In genomic region chr1:195717651-195718050, GRCh38 we compare ENCODE assay signal across 11 cellular contexts.
A peak's percentile ranks its signal among the peaks of the same experiment; 100 is the strongest.
DNase-seq lines count a peak whose midpoint lies in the region; ATAC-seq, FAIRE-seq and TF ChIP-seq lines count a peak whose summit lies in the region.
"Had no signal": no experiment of that assay in that cellular context is flagged by ENCODE, and none has a peak within 500 bp of the region (broad histone marks: within the 10 kb centered on the region; RNA-seq: fewer than 3 reads in every experiment).

No MANE protein-coding gene starts in this region.

- no peak overlapping the region for H3K4me3 ChIP-seq in bronchial epithelial cell (ENCODE audit: low read depth, low read length)

- no peak for FAIRE-seq in bronchial epithelial cell (lab: Jason Lieb, UNC)

- no peak overlapping the region for H3K27ac Mint-ChIP-seq in stimulated activated naive B cell treated with anti-CD40 and anti-IgM and Interleukin-4, amounts not matched to agents 10 μg/mL and 1 μg/mL and 100 μg/mL, for 72 hours
- H3K27ac Mint-ChIP-seq: activated CD4-positive, alpha-beta memory T cell treated with anti-CD3 and anti-CD28 coated beads for 36 hours had no signal

- TF ChIP-seq CTCF in bronchial epithelial cell (IDR thresholded peaks at IDR 0.05; ENCODE audit: insufficient read depth, low read length, severe bottlenecking) = peak; percentile 15

- no peaks in the 10 kb centered on the region for H3K27me3 ChIP-seq in bronchial epithelial cell (ENCODE audit: control insufficient read depth, insufficient read depth, low read length)

- no peaks in the 10 kb centered on the region for H3K9me3 Mint-ChIP-seq in stimulated activated naive B cell treated with anti-CD40 and anti-IgM and Interleukin-4, amounts not matched to agents 10 μg/mL and 1 μg/mL and 100 μg/mL, for 72 hours
- H3K9me3 Mint-ChIP-seq: activated CD4-positive, alpha-beta memory T cell treated with anti-CD3 and anti-CD28 coated beads for 36 hours had no signal

- no peak overlapping the region for H3K4me3 Mint-ChIP-seq in stimulated activated naive B cell treated with anti-CD40 and anti-IgM and Interleukin-4, amounts not matched to agents 10 μg/mL and 1 μg/mL and 100 μg/mL, for 72 hours
- H3K4me3 Mint-ChIP-seq: activated CD4-positive, alpha-beta memory T cell treated with anti-CD3 and anti-CD28 coated beads for 36 hours had no signal

- no peaks in the 10 kb centered on the region for H3K4me1 Mint-ChIP-seq in stimulated activated naive B cell treated with anti-CD40 and anti-IgM and Interleukin-4, amounts not matched to agents 10 μg/mL and 1 μg/mL and 100 μg/mL, for 72 hours

- no peak for ATAC-seq in stimulated activated naive B cell treated with anti-CD40 and anti-IgM and Interleukin-4, amounts not matched to agents 10 μg/mL and 1 μg/mL and 100 μg/mL, for 72 hours (replicated peaks)
- no peak for ATAC-seq in GM18517 (IDR thresholded peaks at IDR 0.05; ENCODE audit: unreplicated experiment)

- DNase-seq in NCI-H1694 treated with DMSO at 0.1 percent for 48 hours (lab: John Stamatoyannopoulos, UW) (peak; percentile 6), NCI-H1694 (lab: John Stamatoyannopoulos, UW) (no peak), NCI-H2227 (lab: John Stamatoyannopoulos, UW; ENCODE audit: unreplicated experiment) (peak; percentile 7), bronchial epithelial cell (ENCODE audit: low read depth) (peak; percentile 9), retina (peak; percentile 3)
- no peak for DNase-seq in stimulated activated naive B cell treated with anti-CD40 and anti-IgM and Interleukin-4, amounts not matched to agents 10 μg/mL and 1 μg/mL and 100 μg/mL, for 72 hours
- DNase-seq in stimulated activated CD4-positive, alpha-beta T cell treated with anti-CD3 and anti-CD28 coated beads, Interleukin-4, amount 100 ng/mL, for 24 hours = no peak
- DNase-seq: activated CD4-positive, alpha-beta memory T cell treated with anti-CD3 and anti-CD28 coated beads for 36 hours; AML-193; KG1 had no signal

- no peaks in the 10 kb centered on the region for H3K36me3 Mint-ChIP-seq in stimulated activated naive B cell treated with anti-CD40 and anti-IgM and Interleukin-4, amounts not matched to agents 10 μg/mL and 1 μg/mL and 100 μg/mL, for 72 hours
- H3K36me3 Mint-ChIP-seq: activated CD4-positive, alpha-beta memory T cell treated with anti-CD3 and anti-CD28 coated beads for 36 hours had no signal

- H3K36me3 ChIP-seq in bronchial epithelial cell (ENCODE audit: control insufficient read depth, insufficient read depth, low read length) = no peaks in the 10 kb centered on the region

- no peaks in the 10 kb centered on the region for H3K27me3 Mint-ChIP-seq in stimulated activated naive B cell treated with anti-CD40 and anti-IgM and Interleukin-4, amounts not matched to agents 10 μg/mL and 1 μg/mL and 100 μg/mL, for 72 hours
- H3K27me3 Mint-ChIP-seq: activated CD4-positive, alpha-beta memory T cell treated with anti-CD3 and anti-CD28 coated beads for 36 hours had no signal

Comparison
In these comparisons a context has a peak if more than half of its experiments do, and no peak if none do; other contexts are left out.
1. DNase-seq: peak in NCI-H1694 treated with DMSO at 0.1 percent for 48 hours (single experiment), NCI-H2227 (single experiment), bronchial epithelial cell (single experiment) and retina (single experiment); none in NCI-H1694 (single experiment), stimulated activated naive B cell treated with anti-CD40 and anti-IgM and Interleukin-4, amounts not matched to agents 10 μg/mL and 1 μg/mL and 100 μg/mL, for 72 hours (single experiment) and stimulated activated CD4-positive, alpha-beta T cell treated with anti-CD3 and anti-CD28 coated beads, Interleukin-4, amount 100 ng/mL, for 24 hours (single experiment).